ENCODE assay signal across 9 cellular contexts in genomic region chr11:79400717-79401330, GRCh38. TPM values are rescaled to one million over a fixed set of nuclear protein-coding genes. Genes with fewer than 3 reads are reported as not detected.
DNase-seq lines count a peak whose midpoint lies in the region; TF ChIP-seq lines count a peak whose summit lies in the region.
"Had no signal": no experiment of that assay in that cellular context is flagged by ENCODE, and none has a peak within 500 bp of the region (broad histone marks: within the 10 kb centered on the region; RNA-seq: fewer than 3 reads in every experiment).

No MANE protein-coding gene starts in this region.

- peak; percentile 43 for TF ChIP-seq CTCF in coronary artery (IDR thresholded peaks at IDR 0.05)
- TF ChIP-seq CTCF in nephron progenitor cell (IDR thresholded peaks at IDR 0.05) = peak; percentile 68

- no peaks in the 10 kb centered on the region for H3K36me3 ChIP-seq in GM23248 (ENCODE audit: low read depth)
- H3K36me3 ChIP-seq: ovary had no signal

- H3K27ac Mint-ChIP-seq in nephron progenitor cell = no peak overlapping the region

- DNase-seq in NCI-H2029 (lab: John Stamatoyannopoulos, UW) (peak; percentile 12), NCI-H2029 treated with DMSO at 0.1 percent for 48 hours (lab: John Stamatoyannopoulos, UW) (no peak), GM23248 (peak; percentile 69), NCI-H1092 (lab: John Stamatoyannopoulos, UW) (peak; percentile 37), coronary artery (ENCODE audit: low spot score) (no peak), nephron progenitor cell (peak; percentile 57), HuH-7 (ENCODE audit: low spot score) (no peak)
- DNase-seq in stimulated activated CD4-positive, alpha-beta T cell treated with anti-CD3 and anti-CD28 coated beads, Interleukin-4, amount 100 ng/mL, for 24 hours = no peak

- no peaks in the 10 kb centered on the region for H3K9me2 ChIP-seq in GM23248 (ENCODE audit: insufficient read depth)

- H3K27me3 ChIP-seq in GM23248 (replicated peaks; ENCODE audit: insufficient read depth) = 0 out of 2 replicates have a peak, but pooled peaks cover 2% of the 10 kb centered on the region
- H3K27me3 ChIP-seq: ovary had no signal

- no peak overlapping the region for H3K27ac ChIP-seq in GM23248
- H3K27ac ChIP-seq in coronary artery = no peak overlapping the region
- H3K27ac ChIP-seq: ovary had no signal

- H3K4me3 ChIP-seq in GM23248 = no peak overlapping the region
- no peak overlapping the region for H3K4me3 ChIP-seq in coronary artery
- H3K4me3 ChIP-seq: ovary had no signal

- no peak overlapping the region for H3K9ac ChIP-seq in GM23248

- no peaks in the 10 kb centered on the region for H3K9me3 Mint-ChIP-seq in nephron progenitor cell

- H3F3A ChIP-seq in GM23248 (ENCODE audit: insufficient read depth) = no peaks in the 10 kb centered on the region

- H3K4me1 Mint-ChIP-seq in nephron progenitor cell = peaks cover 20% of the 10 kb centered on the region

- no peaks in the 10 kb centered on the region for H4K20me1 ChIP-seq in GM23248 (ENCODE audit: insufficient read depth)

- no peaks in the 10 kb centered on the region for H3K79me2 ChIP-seq in GM23248 (ENCODE audit: insufficient read depth)

- peaks cover 17% of the 10 kb centered on the region for H3K36me3 Mint-ChIP-seq in nephron progenitor cell (ENCODE audit: low read depth)

- 63 to 66% methylated on average over 4 of the region's 4 CpGs for WGBS in GM23248 (ENCODE audit: low coverage in 1 of 2, low lambda C conversion rate in 2 of 2, missing lambda C conversion rate in 2 of 2), 2 experiments

- no peak overlapping the region for H3K4me2 ChIP-seq in GM23248 (ENCODE audit: unreplicated experiment)

- in situ Hi-C loops in GM23248 (cut with MboI) = no loop called here

- H3K4me3 Mint-ChIP-seq in nephron progenitor cell = no peak overlapping the region

- H2AFZ ChIP-seq in GM23248 = no peak overlapping the region

- H3K27me3 Mint-ChIP-seq in nephron progenitor cell (ENCODE audit: low read depth, poor library complexity) = peaks cover 3% of the 10 kb centered on the region

- no peaks in the 10 kb centered on the region for H3K9me3 ChIP-seq in GM23248 (ENCODE audit: low read depth)
- H3K9me3 ChIP-seq: ovary had no signal

- 0 out of 2 replicates have a peak, but pooled peaks cover 6% of the 10 kb centered on the region for H3K4me1 ChIP-seq in GM23248 (ENCODE audit: insufficient read depth)

RNA-seq across cellular contexts. Expression of gene TENM4, which starts 40.0 kb away (rescaled TPM):
- total RNA-seq in GM23248 (2014; rRNA removed; shearing (Covaris generic)) = 0.11 and 0.25 TPM in 2 replicates
- polyA plus RNA-seq in GM23248 (2016; fragmentation: Nextera tagmentation; extraction: Ambion mirVana) = 0.48 TPM in 2 replicates

Comparison
In these comparisons a context has a peak if more than half of its experiments do, and no peak if none do; other contexts are left out.
1. DNase-seq: peak in NCI-H2029 (single experiment), GM23248 (single experiment), NCI-H1092 (single experiment) and nephron progenitor cell (single experiment); none in NCI-H2029 treated with DMSO at 0.1 percent for 48 hours (single experiment), coronary artery (single experiment), stimulated activated CD4-positive, alpha-beta T cell treated with anti-CD3 and anti-CD28 coated beads, Interleukin-4, amount 100 ng/mL, for 24 hours (single experiment) and HuH-7 (single experiment).